In the genomic region with DNA sequence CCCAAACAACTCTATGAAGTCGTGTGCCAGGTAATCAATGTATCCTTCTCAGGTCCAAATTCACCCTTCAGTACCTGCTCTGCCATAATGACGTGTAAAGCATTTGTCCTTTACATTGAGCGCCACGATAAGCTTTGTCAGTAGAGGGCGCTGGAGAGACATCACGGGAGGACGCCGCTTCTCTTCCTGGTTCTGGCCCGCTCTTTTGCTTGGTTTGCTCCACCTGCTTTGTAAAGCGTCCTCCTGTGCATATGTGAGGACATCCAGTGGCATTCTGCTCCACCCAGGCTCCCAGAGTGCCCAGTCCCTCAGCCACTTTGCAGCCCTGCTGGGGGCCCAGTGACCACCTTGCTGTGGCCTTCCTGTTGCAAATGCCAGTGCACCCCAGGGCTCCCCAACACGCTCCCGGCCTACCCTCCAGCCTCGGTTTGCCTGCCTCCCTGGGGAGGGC, we compare ENCODE assay signal across 8 cellular contexts.
DNase-seq lines count a peak whose midpoint lies in the region; ATAC-seq lines count a peak whose summit lies in the region.

No MANE protein-coding gene starts in this region.

- ATAC-seq in HG02981 (IDR thresholded peaks at IDR 0.05; ENCODE audit: unreplicated experiment) (peak; percentile 56), GM18519 (IDR thresholded peaks at IDR 0.05; ENCODE audit: low FRiP score, unreplicated experiment) (no peak), GM21723 (IDR thresholded peaks at IDR 0.05; ENCODE audit: unreplicated experiment) (no peak)

- DNase-seq in activated CD8-positive, alpha-beta memory T cell treated with anti-CD3 and anti-CD28 coated beads, Interleukin-2, amount 50 U/mL, for 48 hours = peak; percentile 71
- no peak for DNase-seq in activated CD8-positive, alpha-beta memory T cell treated with anti-CD3 and anti-CD28 coated beads, Interleukin-2, amount 50 U/mL, for 4 hours
- DNase-seq in OCI-M2 (lab: John Stamatoyannopoulos, UW; ENCODE audit: unreplicated experiment) = peak; percentile 9
- DNase-seq in dermis blood vessel endothelial cell = peak; percentile 64
- peak; percentile 56 for DNase-seq in stimulated activated CD4-positive, alpha-beta T cell treated with anti-CD3 and anti-CD28 coated beads, Interleukin-1b, Interleukin-23, amount 100 ng/mL, for 48 hours
